9 cellular contexts compared by ENCODE assay signal in the genomic region with DNA sequence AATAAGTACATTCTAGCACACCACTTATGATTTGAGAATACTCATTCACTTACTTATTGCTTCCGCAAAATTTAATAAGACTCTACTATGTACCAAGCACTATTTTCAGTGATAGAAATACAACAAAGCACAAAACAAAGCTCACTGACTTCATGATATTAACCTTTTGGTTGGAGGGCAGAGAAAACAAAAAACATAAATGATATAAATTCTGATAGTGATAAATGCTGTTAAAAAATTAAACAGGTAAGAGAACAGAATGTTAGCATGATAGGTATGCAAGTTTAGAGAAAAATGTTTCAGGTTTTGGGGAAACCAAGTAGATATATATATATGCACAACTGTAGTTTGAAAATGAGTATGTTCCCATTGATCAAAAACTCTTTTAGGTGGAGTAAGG. TPM values are rescaled to one million over a fixed set of nuclear protein-coding genes. Genes with fewer than 3 reads are reported as not detected.
DNase-seq lines count a peak whose midpoint lies in the region; ATAC-seq and TF ChIP-seq lines count a peak whose summit lies in the region.
"Had no signal": no experiment of that assay in that cellular context is flagged by ENCODE, and none has a peak within 500 bp of the region (broad histone marks: within the 10 kb centered on the region; RNA-seq: fewer than 3 reads in every experiment).

No MANE protein-coding gene starts in this region.

- H3K27me3 ChIP-seq in iPS-15b (ENCODE audit: control insufficient read depth, insufficient read depth, low read length), result no peaks in the 10 kb centered on the region
- no peaks in the 10 kb centered on the region for H3K27me3 ChIP-seq in subcutaneous abdominal adipose tissue (ENCODE audit: control insufficient read depth in 5 of 5, insufficient read depth in 4 of 5, low read length in 5 of 5)
- H3K27me3 ChIP-seq in upper lobe of left lung, result no peaks in the 10 kb centered on the region

- H3K27me3 Mint-ChIP-seq in activated naive CD4-positive, alpha-beta T cell treated with anti-CD3 and anti-CD28 coated beads, Interleukin-2, amount 10 ng/mL, durations not matched to agents 7 days and 5 days, result peaks cover 4% of the 10 kb centered on the region
- no peaks in the 10 kb centered on the region for H3K27me3 Mint-ChIP-seq in activated CD4-positive, alpha-beta memory T cell treated with anti-CD3 and anti-CD28 coated beads, Interleukin-2, amount 10 ng/mL, durations not matched to agents 7 days and 5 days

- POLR2A ChIA-PET in activated CD4-positive, alpha-beta memory T cell treated with anti-CD3 and anti-CD28 coated beads, Interleukin-2, amount 10 ng/mL, durations not matched to agents 7 days and 5 days (lab: Charles Lee), result interaction anchor here (0.7 to 11.1 kb wide), 6 partner anchors 9 to 877 kb away, joined by 3 to 123 read pairs (median 18); a partner anchor contains a TSS

- TF ChIP-seq CTCF in upper lobe of left lung (IDR thresholded peaks at IDR 0.05), result no peak

- DNase-seq in activated naive CD4-positive, alpha-beta T cell treated with anti-CD3 and anti-CD28 coated beads, Interleukin-2, amount 10 ng/mL, durations not matched to agents 7 days and 5 days, result no peak
- DNase-seq in activated naive CD4-positive, alpha-beta T cell treated with Interleukin-2 at 50 U/mL for 16 hours, result no peak
- DNase-seq in activated CD4-positive, alpha-beta memory T cell treated with anti-CD3 and anti-CD28 coated beads, Interleukin-2, amount 10 ng/mL, durations not matched to agents 7 days and 5 days, result no peak
- no peak for DNase-seq in NCI-H82 (lab: John Stamatoyannopoulos, UW)
- no peak for DNase-seq in activated CD4-positive, alpha-beta T cell treated with anti-CD3 and anti-CD28 coated beads, Interleukin-2, amount 50 U/mL, for 48 hours
- DNase-seq in upper lobe of left lung, result no peak
- DNase-seq: NCI-H526 had no signal

- peak overlapping the region; percentile 99 for H3K4me3 Mint-ChIP-seq in activated naive CD4-positive, alpha-beta T cell treated with anti-CD3 and anti-CD28 coated beads, Interleukin-2, amount 10 ng/mL, durations not matched to agents 7 days and 5 days
- peak overlapping the region; percentile 97 for H3K4me3 Mint-ChIP-seq in activated CD4-positive, alpha-beta memory T cell treated with anti-CD3 and anti-CD28 coated beads, Interleukin-2, amount 10 ng/mL, durations not matched to agents 7 days and 5 days

- no peak overlapping the region for H3K9ac ChIP-seq in iPS-15b (ENCODE audit: low read depth, low read length)
- peak overlapping the region in 3 of 5 donors; percentile 98 to 100 (median 100) for H3K9ac ChIP-seq in subcutaneous abdominal adipose tissue (ENCODE audit: low read length in 5 of 5)

- H3K4me1 ChIP-seq in iPS-15b (ENCODE audit: control insufficient read depth, insufficient read depth, low read length) (no peaks in the 10 kb centered on the region), subcutaneous abdominal adipose tissue (ENCODE audit: control insufficient read depth in 5 of 5, insufficient read depth in 5 of 5, low read length in 5 of 5) (peaks cover 7 to 45% (median 37%) of the 10 kb centered on the region in 5 donors), upper lobe of left lung (peaks cover 38 to 43% (median 42%) of the 10 kb centered on the region in 4 donors)

- peak overlapping the region; percentile 100 for H3K27ac Mint-ChIP-seq in activated naive CD4-positive, alpha-beta T cell treated with anti-CD3 and anti-CD28 coated beads, Interleukin-2, amount 10 ng/mL, durations not matched to agents 7 days and 5 days
- no peak overlapping the region for H3K27ac Mint-ChIP-seq in activated CD4-positive, alpha-beta memory T cell treated with anti-CD3 and anti-CD28 coated beads, Interleukin-2, amount 10 ng/mL, durations not matched to agents 7 days and 5 days

- H3K9me3 ChIP-seq in iPS-15b (ENCODE audit: control insufficient read depth, insufficient read depth, low read length) (no peaks in the 10 kb centered on the region), subcutaneous abdominal adipose tissue (ENCODE audit: control insufficient read depth in 5 of 5, low read length in 5 of 5) (no peaks in the 10 kb centered on the region), upper lobe of left lung (no peaks in the 10 kb centered on the region)

- no peak for TF ChIP-seq POLR2A in upper lobe of left lung (IDR thresholded peaks at IDR 0.05)

- H3K4me1 Mint-ChIP-seq in activated naive CD4-positive, alpha-beta T cell treated with anti-CD3 and anti-CD28 coated beads, Interleukin-2, amount 10 ng/mL, durations not matched to agents 7 days and 5 days, result peaks cover 55% of the 10 kb centered on the region
- H3K4me1 Mint-ChIP-seq in activated CD4-positive, alpha-beta memory T cell treated with anti-CD3 and anti-CD28 coated beads, Interleukin-2, amount 10 ng/mL, durations not matched to agents 7 days and 5 days, result peaks cover 58% of the 10 kb centered on the region

- peaks cover 16% of the 10 kb centered on the region for H3K36me3 Mint-ChIP-seq in activated naive CD4-positive, alpha-beta T cell treated with anti-CD3 and anti-CD28 coated beads, Interleukin-2, amount 10 ng/mL, durations not matched to agents 7 days and 5 days
- peaks cover 19% of the 10 kb centered on the region for H3K36me3 Mint-ChIP-seq in activated CD4-positive, alpha-beta memory T cell treated with anti-CD3 and anti-CD28 coated beads, Interleukin-2, amount 10 ng/mL, durations not matched to agents 7 days and 5 days (ENCODE audit: low read depth)

- no peaks in the 10 kb centered on the region for H3K9me3 Mint-ChIP-seq in activated naive CD4-positive, alpha-beta T cell treated with anti-CD3 and anti-CD28 coated beads, Interleukin-2, amount 10 ng/mL, durations not matched to agents 7 days and 5 days
- H3K9me3 Mint-ChIP-seq in activated CD4-positive, alpha-beta memory T cell treated with anti-CD3 and anti-CD28 coated beads, Interleukin-2, amount 10 ng/mL, durations not matched to agents 7 days and 5 days, result no peaks in the 10 kb centered on the region

- ATAC-seq in upper lobe of left lung (ENCODE audit: low FRiP score in 2 of 2), result no peak

- CTCF ChIA-PET in activated naive CD4-positive, alpha-beta T cell treated with anti-CD3 and anti-CD28 coated beads, Interleukin-2, amount 10 ng/mL, durations not matched to agents 7 days and 5 days (lab: Charles Lee), result no interaction called here
- CTCF ChIA-PET in activated CD4-positive, alpha-beta memory T cell treated with anti-CD3 and anti-CD28 coated beads, Interleukin-2, amount 10 ng/mL, durations not matched to agents 7 days and 5 days (lab: Charles Lee), result no interaction called here

- H3K36me3 ChIP-seq in iPS-15b (ENCODE audit: control insufficient read depth, insufficient read depth, low read length), result no peaks in the 10 kb centered on the region
- H3K36me3 ChIP-seq in subcutaneous abdominal adipose tissue (ENCODE audit: control insufficient read depth in 5 of 5, insufficient read depth in 5 of 5, low read length in 5 of 5), result peaks cover 0 to 6% (median 4%) of the 10 kb centered on the region in 5 donors
- peaks cover 0 to 7% (median 0%) of the 10 kb centered on the region in 4 donors for H3K36me3 ChIP-seq in upper lobe of left lung

- H3K4me3 ChIP-seq in iPS-15b (ENCODE audit: low read depth, low read length), result peak overlapping the region; percentile 99
- peak overlapping the region in 4 of 5 donors; percentile 89 to 100 (median 99) for H3K4me3 ChIP-seq in subcutaneous abdominal adipose tissue (ENCODE audit: low read depth in 1 of 5, low read length in 5 of 5)
- peak overlapping the region in 1 of 4 donors; percentile 79 for H3K4me3 ChIP-seq in upper lobe of left lung

- no peak for TF ChIP-seq EP300 in upper lobe of left lung (IDR thresholded peaks at IDR 0.05)

- WGBS in upper lobe of left lung, 2 donors, result 65 to 80% methylated on average over 1 of the region's 1 CpG

- H3K27ac ChIP-seq in subcutaneous abdominal adipose tissue (ENCODE audit: low read depth, low read length) (no peak overlapping the region), upper lobe of left lung (no peak overlapping the region)

RNA-seq across cellular contexts. Expression of a gene that starts 1.2 kb away (rescaled TPM):
- total RNA-seq in activated CD4-positive, alpha-beta memory T cell treated with anti-CD3 and anti-CD28 coated beads, Interleukin-2, amount 10 ng/mL, durations not matched to agents 7 days and 5 days, result 10 to 100 TPM; 19.1 to 20.0 TPM
- 10 to 100 TPM in 3 of 6 donors, 1 to 10 TPM in 3; 7.5 to 18.3 (median 11.3) TPM for total RNA-seq in upper lobe of left lung

RNA-seq across cellular contexts. Expression of a gene that starts 17.0 kb away (rescaled TPM):
- total RNA-seq in activated CD4-positive, alpha-beta memory T cell treated with anti-CD3 and anti-CD28 coated beads, Interleukin-2, amount 10 ng/mL, durations not matched to agents 7 days and 5 days, result 100 to 1,000 TPM; 177 to 178 TPM
- total RNA-seq in upper lobe of left lung, result 100 to 1,000 TPM in 5 of 6 donors, 10 to 100 TPM in 1; 97.6 to 662 (median 145) TPM
